17 cellular contexts compared by ENCODE assay signal in genomic region chr5:178214160-178214803, GRCh38. TPM values are rescaled to one million over a fixed set of nuclear protein-coding genes. Genes with fewer than 3 reads are reported as not detected.
DNase-seq lines count a peak whose midpoint lies in the region; ATAC-seq and TF ChIP-seq lines count a peak whose summit lies in the region.
"Had no signal": no experiment of that assay in that cellular context is flagged by ENCODE, and none has a peak within 500 bp of the region (broad histone marks: within the 10 kb centered on the region; RNA-seq: fewer than 3 reads in every experiment).

No MANE protein-coding gene starts in this region.

- no peaks in the 10 kb centered on the region for H3K27me3 Mint-ChIP-seq in CD4-positive, alpha-beta memory T cell

- no peak overlapping the region for H3K4me3 ChIP-seq in CD4-positive, alpha-beta memory T cell (ENCODE audit: low read length in 2 of 2)
- H3K4me3 ChIP-seq in mesodermal cell (ENCODE audit: extremely low read depth, insufficient read depth, low read length, poor library complexity, severe bottlenecking) = no peak overlapping the region
- H3K4me3 ChIP-seq: suprapubic skin had no signal

- peak overlapping the region; percentile 53; the same call in 1 of the 2 replicates for H3K27ac ChIP-seq in 22Rv1
- no peak overlapping the region for H3K27ac ChIP-seq in CD4-positive, alpha-beta memory T cell (ENCODE audit: low read depth, low read length)
- peak overlapping the region; percentile 36 for H3K27ac ChIP-seq in mesodermal cell (ENCODE audit: low read depth, low read length, severe bottlenecking)
- H3K27ac ChIP-seq: suprapubic skin had no signal

- peaks cover 0 to 2% (median 0%) of the 10 kb centered on the region in 8 donors for H3K9me3 Mint-ChIP-seq in CD4-positive, alpha-beta memory T cell
- H3K9me3 Mint-ChIP-seq: CD8-positive, alpha-beta T cell had no signal

- 97% methylated on average over 5 of the region's 6 CpGs for WGBS in mesodermal cell (ENCODE audit: insufficient coverage in 2 of 2), 2 experiments

- ATAC-seq in GM21619 (IDR thresholded peaks at IDR 0.05; ENCODE audit: unreplicated experiment) = no peak
- ATAC-seq: CD8-positive, alpha-beta T cell had no signal

- H3K27me3 ChIP-seq in CD4-positive, alpha-beta memory T cell (ENCODE audit: insufficient read depth, low read length) = no peaks in the 10 kb centered on the region
- H3K27me3 ChIP-seq: suprapubic skin had no signal

- H3K9me3 ChIP-seq in CD4-positive, alpha-beta memory T cell (ENCODE audit: control insufficient read depth in 1 of 2, low read length in 2 of 2) = no peaks in the 10 kb centered on the region
- no peaks in the 10 kb centered on the region for H3K9me3 ChIP-seq in mesodermal cell (ENCODE audit: control insufficient read depth, low read length)
- H3K9me3 ChIP-seq: suprapubic skin had no signal

- POLR2A ChIA-PET in CD4-positive, alpha-beta memory T cell (lab: Charles Lee; ENCODE audit: partially characterized antibody) = interaction anchor here (1.5 to 3.1 kb wide), 4 partner anchors 8 to 17 kb away, joined by 3 to 16 read pairs (median 8); partner anchors contain the start of gene HNRNPAB

- peaks cover 10 to 13% (median 11%) of the 10 kb centered on the region in 4 donors for H3K4me1 Mint-ChIP-seq in CD4-positive, alpha-beta memory T cell

- TF ChIP-seq CTCF in 22Rv1 (IDR thresholded peaks at IDR 0.05) (no peak), GM20000 (IDR thresholded peaks at IDR 0.05; ENCODE audit: extremely low read depth, missing control alignments) (no peak)

- no peak for DNase-seq in CD4-positive, alpha-beta memory T cell
- DNase-seq in activated CD8-positive, alpha-beta memory T cell treated with anti-CD3 and anti-CD28 coated beads, Interleukin-2, amount 50 U/mL, for 48 hours = peak; percentile 60
- no peak for DNase-seq in GM20000 (ENCODE audit: low spot score)
- no peak for DNase-seq in COLO829 (ENCODE audit: low spot score)
- no peak for DNase-seq in amygdala (lab: John Stamatoyannopoulos, UW)
- DNase-seq: activated effector memory CD4-positive, alpha-beta T cell treated with anti-CD3 and anti-CD28 coated beads, Interleukin-2, amount 50 U/mL, for 16 hours; CD8-positive, alpha-beta T cell; cortex of kidney; KBM-7; NCI-H187 treated with DMSO at 0.1 percent for 48 hours; NCI-H774 had no signal

- H3K36me3 ChIP-seq in CD4-positive, alpha-beta memory T cell (ENCODE audit: insufficient read depth, low read length) = peaks cover 73% of the 10 kb centered on the region
- peaks cover 93% of the 10 kb centered on the region for H3K36me3 ChIP-seq in mesodermal cell (ENCODE audit: control insufficient read depth, insufficient read depth, low read length)

- peak overlapping the region in 6 of 7 donors; percentile 9 to 82 (median 50) for H3K27ac Mint-ChIP-seq in CD4-positive, alpha-beta memory T cell

- H3K4me1 ChIP-seq in CD4-positive, alpha-beta memory T cell (ENCODE audit: insufficient read depth, low read length) = peaks cover 3% of the 10 kb centered on the region
- H3K4me1 ChIP-seq in mesodermal cell (ENCODE audit: control insufficient read depth, insufficient read depth, low read length, poor library complexity, severe bottlenecking) = no peaks in the 10 kb centered on the region

- no peak overlapping the region for H3K4me3 Mint-ChIP-seq in CD4-positive, alpha-beta memory T cell
- H3K4me3 Mint-ChIP-seq: CD8-positive, alpha-beta T cell had no signal

- peaks cover 36 to 84% of the 10 kb centered on the region in 2 donors for H3K36me3 Mint-ChIP-seq in CD4-positive, alpha-beta memory T cell

- intact Hi-C loops in CD4-positive, alpha-beta memory T cell (cut with micrococcal nuclease) = no loop called here

- CTCF ChIA-PET in CD4-positive, alpha-beta memory T cell (lab: Charles Lee; ENCODE audit: partially characterized antibody) = no interaction called here

RNA-seq across cellular contexts. Expression of gene HNRNPAB, which starts 9.9 kb away (rescaled TPM):
- 10 to 100 TPM; 82.1 to 85.3 TPM for total RNA-seq in CD4-positive, alpha-beta memory T cell
- 10 to 100 TPM; 29.4 to 75.3 TPM for polyA plus RNA-seq in CD4-positive, alpha-beta memory T cell
- 177 TPM for polyA plus RNA-seq in mesodermal cell (2013, experiment 1 of 2)
- 160 TPM for polyA plus RNA-seq in mesodermal cell (2013, experiment 2 of 2)

RNA-seq across cellular contexts. Expression of gene PHYKPL, which starts 18.3 kb away (rescaled TPM):
- total RNA-seq in CD4-positive, alpha-beta memory T cell = 100 to 1,000 TPM; 234 to 251 TPM
- 10 to 100 TPM; 38.7 to 44.6 TPM for polyA plus RNA-seq in CD4-positive, alpha-beta memory T cell
- 38.6 TPM for polyA plus RNA-seq in mesodermal cell (2013, experiment 1 of 2)
- polyA plus RNA-seq in mesodermal cell (2013, experiment 2 of 2) = 35.5 TPM

RNA-seq across cellular contexts. Expression of gene GMCL2, which starts 27.1 kb away (rescaled TPM):
- total RNA-seq in CD4-positive, alpha-beta memory T cell = not detected
- polyA plus RNA-seq in CD4-positive, alpha-beta memory T cell = not detected
- polyA plus RNA-seq in mesodermal cell (2013, experiment 1 of 2) = not detected
- not detected for polyA plus RNA-seq in mesodermal cell (2013, experiment 2 of 2)
- total RNA-seq: CD8-positive, alpha-beta T cell; mononuclear cell; SK-MEL-5 had no signal
